ENCODE assay signal across 39 cellular contexts in the genomic region with DNA sequence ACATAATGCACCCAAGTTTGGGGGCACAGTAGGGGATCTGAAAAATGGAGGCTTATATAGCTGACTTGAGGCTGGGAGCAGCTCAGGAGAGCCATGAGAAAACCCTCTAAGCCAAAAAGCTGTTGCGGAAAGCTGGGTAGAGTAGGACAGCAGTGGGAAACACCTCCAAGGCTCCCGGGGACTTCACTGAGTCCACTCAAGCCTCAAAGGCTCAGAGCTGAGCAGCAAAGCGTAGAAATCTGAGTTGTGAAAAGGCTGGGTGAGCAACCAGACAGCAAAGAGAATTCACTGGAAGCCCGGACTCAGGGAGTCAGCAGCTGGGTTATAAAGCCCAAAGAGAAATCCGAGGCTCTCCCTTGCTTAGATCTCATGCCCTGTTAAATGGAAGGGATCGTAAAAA.
"Had no signal": no experiment of that assay in that cellular context is flagged by ENCODE, and none has a peak within 500 bp of the region (broad histone marks: within the 10 kb centered on the region; RNA-seq: fewer than 3 reads in every experiment).

No MANE protein-coding gene starts in this region.

- H3K36me3 ChIP-seq: adrenal gland, ascending aorta, brain microvascular endothelial cell, breast epithelium, cardiac muscle cell had no signal

- H3K4me3 ChIP-seq: adrenal gland, ascending aorta, body of pancreas, breast epithelium, cardiac muscle cell had no signal

- H3K27ac ChIP-seq: adrenal gland, ascending aorta, body of pancreas, brain microvascular endothelial cell, breast epithelium, cardiac muscle cell had no signal

- H3K4me1 Mint-ChIP-seq: activated naive CD4-positive, alpha-beta T cell treated with anti-CD3 and anti-CD28 coated beads, Interleukin-2, amount 10 ng/mL, durations not matched to agents 7 days and 5 days; activated naive CD4-positive, alpha-beta T cell treated with anti-CD3 and anti-CD28 coated beads, Interleukin-2, amount 50 U/mL, for 24 hours; activated naive CD8-positive, alpha-beta T cell treated with anti-CD3 and anti-CD28 coated beads for 36 hours; activated naive CD8-positive, alpha-beta T cell treated with anti-CD3 and anti-CD28 coated beads, Interleukin-2, amount 10 ng/mL, durations not matched to agents 7 days and 5 days; activated naive CD8-positive, alpha-beta T cell treated with anti-CD3 and anti-CD28 coated beads, Interleukin-2, amount 50 U/mL, for 24 hours; activated T-helper 17 cell treated with anti-CD3 and anti-CD28 coated beads, Interleukin-2, amount 50 U/mL, for 72 hours; brain; central memory CD8-positive, alpha-beta T cell had no signal

- H3K27me3 Mint-ChIP-seq: activated naive CD4-positive, alpha-beta T cell treated with anti-CD3 and anti-CD28 coated beads, Interleukin-2, amount 10 ng/mL, durations not matched to agents 7 days and 5 days; activated naive CD4-positive, alpha-beta T cell treated with anti-CD3 and anti-CD28 coated beads, Interleukin-2, amount 50 U/mL, for 24 hours; activated naive CD8-positive, alpha-beta T cell treated with anti-CD3 and anti-CD28 coated beads, Interleukin-2, amount 10 ng/mL, durations not matched to agents 7 days and 5 days; central memory CD8-positive, alpha-beta T cell had no signal

- H3K9me3 Mint-ChIP-seq: activated naive CD4-positive, alpha-beta T cell treated with anti-CD3 and anti-CD28 coated beads for 36 hours; activated naive CD4-positive, alpha-beta T cell treated with anti-CD3 and anti-CD28 coated beads, Interleukin-2, amount 50 U/mL, for 24 hours; activated naive CD8-positive, alpha-beta T cell treated with anti-CD3 and anti-CD28 coated beads, Interleukin-2, amount 10 ng/mL, durations not matched to agents 7 days and 5 days; activated T-cell treated with anti-CD3 and anti-CD28 coated beads, Interleukin-2, amount 50 U/mL, for 24 hours; activated T-helper 1 cell treated with anti-CD3 and anti-CD28 coated beads, Interleukin-12 subunit alpha, Interleukin-12 subunit beta, Interleukin-2, Interleukin-4 antibody, amounts not matched to agents 30 ng/mL and 10 ng/mL and 1 ng/mL, durations not matched to agents 14 hours and 24 hours and 36 hours; activated T-helper 17 cell treated with anti-CD3 and anti-CD28 coated beads, Interleukin-2, amount 50 U/mL, for 72 hours had no signal

- H3K9me3 ChIP-seq: ascending aorta, body of pancreas, breast epithelium had no signal

- ATAC-seq: activated naive CD4-positive, alpha-beta T cell treated with anti-CD3 and anti-CD28 coated beads, Interleukin-2, amount 50 U/mL, for 72 hours; activated naive CD8-positive, alpha-beta T cell treated with anti-CD3 and anti-CD28 coated beads, Interleukin-2, amount 50 U/mL, for 24 hours; activated T-cell treated with anti-CD3 and anti-CD28 coated beads, Interleukin-2, amount 50 U/mL, for 4 hours; activated T-cell treated with anti-CD3 and anti-CD28 coated beads, Interleukin-2, amount 50 U/mL, for 72 hours; activated T-helper 17 cell treated with anti-CD3 and anti-CD28 coated beads, Interleukin-2, amount 50 U/mL, for 72 hours; body of pancreas had no signal

- H3K4me1 ChIP-seq: adrenal gland, ascending aorta, body of pancreas, breast epithelium had no signal

- DNase-seq: activated effector memory CD4-positive, alpha-beta T cell treated with anti-CD3 and anti-CD28 coated beads, Interleukin-2, amount 50 U/mL, for 16 hours; activated effector memory CD4-positive, alpha-beta T cell treated with Interleukin-2 at 50 U/mL for 16 hours; activated gamma-delta T cell; activated gamma-delta T cell treated with Interleukin-2 at 50 U/mL for 16 hours; activated naive CD4-positive, alpha-beta T cell; activated naive CD4-positive, alpha-beta T cell treated with anti-CD3 and anti-CD28 coated beads for 36 hours; activated naive CD4-positive, alpha-beta T cell treated with anti-CD3 and anti-CD28 coated beads, Interleukin-2, amount 10 ng/mL, durations not matched to agents 7 days and 5 days; activated naive CD4-positive, alpha-beta T cell treated with anti-CD3 and anti-CD28 coated beads, Interleukin-2, amount 50 U/mL, for 16 hours; activated naive CD4-positive, alpha-beta T cell treated with Interleukin-2 at 50 U/mL for 16 hours; activated naive CD8-positive, alpha-beta T cell treated with anti-CD3 and anti-CD28 coated beads for 36 hours; activated naive CD8-positive, alpha-beta T cell treated with anti-CD3 and anti-CD28 coated beads, Interleukin-2, amount 10 ng/mL, durations not matched to agents 7 days and 5 days; activated naive CD8-positive, alpha-beta T cell treated with anti-CD3 and anti-CD28 coated beads, Interleukin-2, amount 50 U/mL, for 24 hours; activated T-cell treated with anti-CD3 and anti-CD28 coated beads for 4 hours; activated T-cell treated with anti-CD3 and anti-CD28 coated beads, Interleukin-2, amount 50 U/mL, for 1 hour; activated T-cell treated with anti-CD3 and anti-CD28 coated beads, Interleukin-2, amount 50 U/mL, for 24 hours; activated T-cell treated with anti-CD3 and anti-CD28 coated beads, Interleukin-2, amount 50 U/mL, for 4 hours; activated T-cell treated with anti-CD3 and anti-CD28 coated beads, Interleukin-2, amount 50 U/mL, for 48 hours; activated T-cell treated with anti-CD3 and anti-CD28 coated beads, Interleukin-2, amount 50 U/mL, for 72 hours; adrenal gland; amniotic stem cell; amygdala; anterior cingulate cortex; aorta; body of pancreas; brain microvascular endothelial cell; caudate nucleus; central memory CD4-positive, alpha-beta T cell; cerebellar nuclear complex had no signal

- H3K4me3 Mint-ChIP-seq: activated naive CD4-positive, alpha-beta T cell treated with anti-CD3 and anti-CD28 coated beads for 36 hours; activated naive CD4-positive, alpha-beta T cell treated with anti-CD3 and anti-CD28 coated beads, Interleukin-2, amount 10 ng/mL, durations not matched to agents 7 days and 5 days; activated naive CD4-positive, alpha-beta T cell treated with anti-CD3 and anti-CD28 coated beads, Interleukin-2, amount 50 U/mL, for 24 hours; activated naive CD8-positive, alpha-beta T cell; activated naive CD8-positive, alpha-beta T cell treated with anti-CD3 and anti-CD28 coated beads for 36 hours; activated naive CD8-positive, alpha-beta T cell treated with anti-CD3 and anti-CD28 coated beads, Interleukin-2, amount 10 ng/mL, durations not matched to agents 7 days and 5 days; activated naive CD8-positive, alpha-beta T cell treated with anti-CD3 and anti-CD28 coated beads, Interleukin-2, amount 50 U/mL, for 24 hours; activated T-cell treated with anti-CD3 and anti-CD28 coated beads, Interleukin-2, amount 50 U/mL, for 24 hours; activated T-cell treated with anti-CD3 and anti-CD28 coated beads, Interleukin-2, amount 50 U/mL, for 4 hours; activated T-cell treated with anti-CD3 and anti-CD28 coated beads, Interleukin-2, amount 50 U/mL, for 72 hours; activated T-helper 1 cell treated with anti-CD3 and anti-CD28 coated beads, Interleukin-12 subunit alpha, Interleukin-12 subunit beta, Interleukin-2, Interleukin-4 antibody, amounts not matched to agents 30 ng/mL and 10 ng/mL and 1 ng/mL, durations not matched to agents 14 hours and 24 hours and 36 hours; activated T-helper 17 cell treated with anti-CD3 and anti-CD28 coated beads, Interleukin-2, amount 50 U/mL, for 72 hours; brain; central memory CD8-positive, alpha-beta T cell had no signal

- H3K36me3 Mint-ChIP-seq: activated naive CD4-positive, alpha-beta T cell treated with anti-CD3 and anti-CD28 coated beads, Interleukin-2, amount 10 ng/mL, durations not matched to agents 7 days and 5 days; activated naive CD4-positive, alpha-beta T cell treated with anti-CD3 and anti-CD28 coated beads, Interleukin-2, amount 50 U/mL, for 24 hours; activated naive CD4-positive, alpha-beta T cell treated with anti-CD3 and anti-CD28 coated beads, Interleukin-2, amount 50 U/mL, for 72 hours; activated naive CD8-positive, alpha-beta T cell; activated naive CD8-positive, alpha-beta T cell treated with anti-CD3 and anti-CD28 coated beads for 36 hours; activated naive CD8-positive, alpha-beta T cell treated with anti-CD3 and anti-CD28 coated beads, Interleukin-2, amount 10 ng/mL, durations not matched to agents 7 days and 5 days; brain had no signal

- H3K27ac Mint-ChIP-seq: activated naive CD4-positive, alpha-beta T cell treated with anti-CD3 and anti-CD28 coated beads for 36 hours; activated naive CD4-positive, alpha-beta T cell treated with anti-CD3 and anti-CD28 coated beads, Interleukin-2, amount 10 ng/mL, durations not matched to agents 7 days and 5 days; activated naive CD4-positive, alpha-beta T cell treated with anti-CD3 and anti-CD28 coated beads, Interleukin-2, amount 50 U/mL, for 24 hours; activated naive CD4-positive, alpha-beta T cell treated with anti-CD3 and anti-CD28 coated beads, Interleukin-2, amount 50 U/mL, for 72 hours; activated naive CD8-positive, alpha-beta T cell; activated naive CD8-positive, alpha-beta T cell treated with anti-CD3 and anti-CD28 coated beads for 36 hours; activated naive CD8-positive, alpha-beta T cell treated with anti-CD3 and anti-CD28 coated beads, Interleukin-2, amount 10 ng/mL, durations not matched to agents 7 days and 5 days; activated naive CD8-positive, alpha-beta T cell treated with anti-CD3 and anti-CD28 coated beads, Interleukin-2, amount 50 U/mL, for 24 hours; activated T-cell treated with anti-CD3 and anti-CD28 coated beads, Interleukin-2, amount 50 U/mL, for 24 hours; activated T-cell treated with anti-CD3 and anti-CD28 coated beads, Interleukin-2, amount 50 U/mL, for 72 hours; activated T-helper 1 cell treated with anti-CD3 and anti-CD28 coated beads, Interleukin-12 subunit alpha, Interleukin-12 subunit beta, Interleukin-2, Interleukin-4 antibody, amounts not matched to agents 30 ng/mL and 10 ng/mL and 1 ng/mL, durations not matched to agents 14 hours and 24 hours and 36 hours; activated T-helper 17 cell treated with anti-CD3 and anti-CD28 coated beads, Interleukin-2, amount 50 U/mL, for 72 hours; activated T-helper 2 cell treated with anti-CD3 and anti-CD28 coated beads, Interferon-gamma antibody, Interleukin-2, Interleukin-4, amounts not matched to agents 10 μg/mL and 5 μg/mL and 100 μg/mL, durations not matched to agents 14 hours and 24 hours and 36 hours; brain had no signal

- H3K27me3 ChIP-seq: adrenal gland, ascending aorta, body of pancreas, brain microvascular endothelial cell, breast epithelium, cardiac muscle cell had no signal
